Comparison of ENCODE assay signal across 8 cellular contexts in genomic region chr13:108155185-108156106, GRCh38. TPM values are rescaled to one million over a fixed set of nuclear protein-coding genes. Genes with fewer than 3 reads are reported as not detected.
DNase-seq lines count a peak whose midpoint lies in the region; ATAC-seq and TF ChIP-seq lines count a peak whose summit lies in the region.

No MANE protein-coding gene starts in this region.

- peaks cover 27% of the 10 kb centered on the region for H3K27me3 ChIP-seq in left ventricle myocardium inferior (ENCODE audit: low read depth)

- TF ChIP-seq CTCF in left ventricle myocardium inferior (IDR thresholded peaks at IDR 0.05; ENCODE audit: borderline replicate concordance) = peak; percentile 89

- no peak overlapping the region for H3K27ac ChIP-seq in left ventricle myocardium inferior (replicated peaks)

- H3K27me3 Mint-ChIP-seq in activated naive CD8-positive, alpha-beta T cell treated with anti-CD3 and anti-CD28 coated beads for 36 hours = peaks cover 4% of the 10 kb centered on the region

- H3K4me3 ChIP-seq in left ventricle myocardium inferior = no peak overlapping the region

- H3K36me3 ChIP-seq in left ventricle myocardium inferior = no peaks in the 10 kb centered on the region

- no peaks in the 10 kb centered on the region for H3K4me1 ChIP-seq in left ventricle myocardium inferior

- H3K4me1 Mint-ChIP-seq in activated naive CD8-positive, alpha-beta T cell treated with anti-CD3 and anti-CD28 coated beads for 36 hours = no peaks in the 10 kb centered on the region

- H3K4me3 Mint-ChIP-seq in activated naive CD8-positive, alpha-beta T cell treated with anti-CD3 and anti-CD28 coated beads for 36 hours = no peak overlapping the region

- ATAC-seq in GM19035 (IDR thresholded peaks at IDR 0.05; ENCODE audit: unreplicated experiment) = peak; percentile 66

- H3K9me3 ChIP-seq in left ventricle myocardium inferior (replicated peaks) = peaks cover 24% of the 10 kb centered on the region

- intact Hi-C loops in left ventricle myocardium inferior (cut with micrococcal nuclease) = no loop called here

- no peak overlapping the region for H3K27ac Mint-ChIP-seq in activated naive CD8-positive, alpha-beta T cell treated with anti-CD3 and anti-CD28 coated beads for 36 hours

- H3K9me3 Mint-ChIP-seq in activated naive CD8-positive, alpha-beta T cell treated with anti-CD3 and anti-CD28 coated beads for 36 hours = no peaks in the 10 kb centered on the region

- H3K36me3 Mint-ChIP-seq in activated naive CD8-positive, alpha-beta T cell treated with anti-CD3 and anti-CD28 coated beads for 36 hours = no peaks in the 10 kb centered on the region

- DNase-seq in AG08395 (ENCODE audit: low spot score) (peak; percentile 33), KG1 (lab: John Stamatoyannopoulos, UW) (peak; percentile 21), SHP77 treated with DMSO at 0.1 percent for 48 hours (lab: John Stamatoyannopoulos, UW) (peak; percentile 64), left ventricle myocardium inferior (peak; percentile 37), retina (peak; percentile 72), OCI-M2 (lab: John Stamatoyannopoulos, UW; ENCODE audit: unreplicated experiment) (no peak)
- peak; percentile 35 for DNase-seq in activated naive CD8-positive, alpha-beta T cell treated with anti-CD3 and anti-CD28 coated beads for 36 hours

RNA-seq across cellular contexts. Expression of gene LIG4, which starts 59.9 kb away (rescaled TPM):
- 1 to 10 TPM; 8.9 to 9.1 TPM for total RNA-seq in activated naive CD8-positive, alpha-beta T cell treated with anti-CD3 and anti-CD28 coated beads for 36 hours
- total RNA-seq in left ventricle myocardium inferior = 8.1 TPM
